ENCODE assay signal across 19 cellular contexts in genomic region chr2:138306626-138307025, GRCh38.
"Had no signal": no experiment of that assay in that cellular context is flagged by ENCODE, and none has a peak within 500 bp of the region (broad histone marks: within the 10 kb centered on the region; RNA-seq: fewer than 3 reads in every experiment).

No MANE protein-coding gene starts in this region.

- ATAC-seq: gastroesophageal sphincter; left cardiac atrium; lower lobe of right lung; natural killer cell; right cardiac atrium; stimulated activated effector memory CD8-positive, alpha-beta T cell treated with anti-CD3 and anti-CD28 coated beads, Interleukin-12 subunit alpha, Interleukin-12 subunit beta, amount 100 ng/mL, for 72 hours; stimulated activated naive CD8-positive, alpha-beta T cell treated with anti-CD3 and anti-CD28 coated beads, Interleukin-15, Interleukin-2, amounts not matched to agents 100 U/mL and 50 U/mL, for 24 hours had no signal

- DNase-seq: dermis blood vessel endothelial cell; esophagus squamous epithelium; foreskin fibroblast; glutamatergic neuron; kidney; left cardiac atrium; left ventricle myocardium inferior; lower lobe of right lung; natural killer cell; ovary; right cardiac atrium; small intestine; stimulated activated CD4-positive, alpha-beta T cell treated with anti-CD3 and anti-CD28 coated beads, Interleukin-12 subunit alpha, Interleukin-12 subunit beta, amount 100 ng/mL, for 4 hours; stimulated activated CD4-positive, alpha-beta T cell treated with anti-CD3 and anti-CD28 coated beads, Interleukin-2, amount 100 ng/mL, for 48 hours; stimulated activated CD8-positive, alpha-beta memory T cell treated with anti-CD3 and anti-CD28 coated beads, Interleukin-4, amount 100 ng/mL, for 48 hours; stimulated activated naive CD8-positive, alpha-beta T cell treated with anti-CD3 and anti-CD28 coated beads, Interleukin-15, Interleukin-2, amounts not matched to agents 100 U/mL and 50 U/mL, for 24 hours; thyroid gland had no signal
